ENCODE assay signal across 8 cellular contexts in genomic region chr2:146038014-146038413, GRCh38.
"Had no signal": no experiment of that assay in that cellular context is flagged by ENCODE, and none has a peak within 500 bp of the region (broad histone marks: within the 10 kb centered on the region; RNA-seq: fewer than 3 reads in every experiment).

No MANE protein-coding gene starts in this region.

- H3K27ac ChIP-seq: HL-60 had no signal

- H3K4me3 ChIP-seq: GM23338 had no signal

- H3K27ac Mint-ChIP-seq: GM23338, H9, IgD-negative memory B cell had no signal

- DNase-seq: H9, HCEC 1CT, KG1 had no signal

- H3K36me3 Mint-ChIP-seq: IgD-negative memory B cell had no signal

- H2AFZ ChIP-seq: GM23338 had no signal

- FAIRE-seq: H1, H54 had no signal

- H3K4me1 Mint-ChIP-seq: IgD-negative memory B cell had no signal

- ATAC-seq: GM23338 had no signal

- H3K27me3 Mint-ChIP-seq: IgD-negative memory B cell had no signal

- H3K4me2 ChIP-seq: GM23338 had no signal

- H3K4me3 Mint-ChIP-seq: GM23338, H9, IgD-negative memory B cell had no signal

- H3K9me3 Mint-ChIP-seq: GM23338, H9, IgD-negative memory B cell had no signal
